13 cellular contexts compared by ENCODE assay signal in the genomic region with DNA sequence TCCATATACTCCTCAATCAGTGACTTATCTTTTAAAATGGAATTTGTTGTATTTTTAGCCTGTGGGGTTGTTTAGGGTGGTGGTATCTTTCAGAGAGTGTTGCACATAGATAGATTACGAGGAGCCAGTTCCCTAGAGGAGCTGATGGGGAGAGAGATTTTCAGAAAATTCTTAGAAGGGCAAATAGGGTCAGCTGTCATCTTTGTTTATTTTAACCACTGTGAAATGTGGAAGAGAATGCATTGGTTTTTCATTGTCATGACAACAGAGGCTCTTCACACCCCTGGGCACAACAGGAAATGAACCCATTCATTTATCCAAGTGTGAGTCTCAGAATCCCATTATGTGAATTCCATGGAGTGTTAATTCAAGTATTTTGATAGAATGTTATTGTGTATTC.
DNase-seq lines count a peak whose midpoint lies in the region; ATAC-seq and TF ChIP-seq lines count a peak whose summit lies in the region.
"Had no signal": no experiment of that assay in that cellular context is flagged by ENCODE, and none has a peak within 500 bp of the region (broad histone marks: within the 10 kb centered on the region; RNA-seq: fewer than 3 reads in every experiment).

No MANE protein-coding gene starts in this region.

- H2AFZ ChIP-seq in neural progenitor cell (replicated peaks) = no peak overlapping the region

- H3K36me3 ChIP-seq in neural progenitor cell = peaks cover 6% of the 10 kb centered on the region
- H3K36me3 ChIP-seq: HAP-1, uterus had no signal

- H3K79me2 ChIP-seq in neural progenitor cell (ENCODE audit: low read depth) = peaks cover 100% of the 10 kb centered on the region

- no peak overlapping the region for H3K9ac ChIP-seq in neural progenitor cell

- H3F3A ChIP-seq in neural progenitor cell (ENCODE audit: low read depth) = peaks cover 25% of the 10 kb centered on the region

- no peaks in the 10 kb centered on the region for H3K9me3 ChIP-seq in neural progenitor cell (ENCODE audit: low read depth)
- H3K9me3 ChIP-seq: HAP-1, uterus had no signal

- POLR2A ChIA-PET in activated CD4-positive, alpha-beta T cell treated with anti-CD3 and anti-CD28 coated beads for 36 hours (lab: Charles Lee) = no interaction called here

- H3K4me2 ChIP-seq in neural progenitor cell = no peak overlapping the region

- ATAC-seq in activated CD4-positive, alpha-beta T cell treated with anti-CD3 and anti-CD28 coated beads for 36 hours = no peak

- CTCF ChIA-PET in activated CD4-positive, alpha-beta T cell treated with anti-CD3 and anti-CD28 coated beads for 36 hours (lab: Charles Lee) = interaction anchor here (0.6 to 6.4 kb wide), 4 partner anchors 8 to 1090 kb away, joined by 3 to 27 read pairs (median 4); no protein-coding TSS in a partner anchor

- peaks cover 92% of the 10 kb centered on the region for H3K4me1 Mint-ChIP-seq in activated CD4-positive, alpha-beta T cell treated with anti-CD3 and anti-CD28 coated beads for 36 hours
- H3K4me1 Mint-ChIP-seq in activated naive CD8-positive, alpha-beta T cell treated with anti-CD3 and anti-CD28 coated beads for 36 hours = peaks cover 86% of the 10 kb centered on the region
- peaks cover 87% of the 10 kb centered on the region for H3K4me1 Mint-ChIP-seq in neural progenitor cell

- no peaks in the 10 kb centered on the region for H3K27me3 ChIP-seq in neural progenitor cell
- H3K27me3 ChIP-seq: uterus had no signal

- H3K27me3 Mint-ChIP-seq in activated CD4-positive, alpha-beta T cell treated with anti-CD3 and anti-CD28 coated beads for 36 hours = no peaks in the 10 kb centered on the region
- H3K27me3 Mint-ChIP-seq in activated naive CD8-positive, alpha-beta T cell treated with anti-CD3 and anti-CD28 coated beads for 36 hours = no peaks in the 10 kb centered on the region
- H3K27me3 Mint-ChIP-seq in neural progenitor cell (ENCODE audit: insufficient read depth, low read depth) = peaks cover 3% of the 10 kb centered on the region

- intact Hi-C loops in activated CD4-positive, alpha-beta T cell treated with anti-CD3 and anti-CD28 coated beads for 36 hours (cut with DNase I, micrococcal nuclease) = no loop called here

- peaks cover 2% of the 10 kb centered on the region for H3K9me3 Mint-ChIP-seq in activated CD4-positive, alpha-beta T cell treated with anti-CD3 and anti-CD28 coated beads for 36 hours (ENCODE audit: low read depth)
- H3K9me3 Mint-ChIP-seq in activated naive CD8-positive, alpha-beta T cell treated with anti-CD3 and anti-CD28 coated beads for 36 hours = peaks cover 12% of the 10 kb centered on the region
- H3K9me3 Mint-ChIP-seq in neural progenitor cell = peaks cover 14% of the 10 kb centered on the region

- H3K27ac Mint-ChIP-seq in activated CD4-positive, alpha-beta T cell treated with anti-CD3 and anti-CD28 coated beads for 36 hours = peak overlapping the region; percentile 91
- peak overlapping the region; percentile 91 for H3K27ac Mint-ChIP-seq in activated naive CD8-positive, alpha-beta T cell treated with anti-CD3 and anti-CD28 coated beads for 36 hours
- peak overlapping the region; percentile 43 for H3K27ac Mint-ChIP-seq in neural progenitor cell

- H3K4me3 Mint-ChIP-seq in activated CD4-positive, alpha-beta T cell treated with anti-CD3 and anti-CD28 coated beads for 36 hours = no peak overlapping the region
- no peak overlapping the region for H3K4me3 Mint-ChIP-seq in activated naive CD8-positive, alpha-beta T cell treated with anti-CD3 and anti-CD28 coated beads for 36 hours
- H3K4me3 Mint-ChIP-seq in neural progenitor cell = no peak overlapping the region

- no peak overlapping the region for H3K4me3 ChIP-seq in neural progenitor cell
- H3K4me3 ChIP-seq: HAP-1, uterus had no signal

- H3K4me1 ChIP-seq in neural progenitor cell = peaks cover 70% of the 10 kb centered on the region

- DNase-seq in activated CD4-positive, alpha-beta T cell treated with anti-CD3 and anti-CD28 coated beads for 36 hours = no peak
- no peak for DNase-seq in activated CD4-positive, alpha-beta T cell treated with anti-CD3 and anti-CD28 coated beads, Interleukin-2, amount 50 U/mL, for 4 hours
- DNase-seq in NCI-H69 (lab: John Stamatoyannopoulos, UW) (peak; percentile 25), neural progenitor cell (ENCODE audit: low spot score) (no peak), T-helper 9 cell (no peak), cerebellum (ENCODE audit: low spot score) (no peak)
- no peak for DNase-seq in activated naive CD8-positive, alpha-beta T cell treated with anti-CD3 and anti-CD28 coated beads for 36 hours
- DNase-seq in activated CD4-positive, CD25-positive, alpha-beta regulatory T cell treated with anti-CD3 and anti-CD28 coated beads, Interleukin-2, amount 50 U/mL, for 72 hours = no peak
- DNase-seq: DMS79 treated with DMSO at 0.1 percent for 48 hours; NCI-H1694; stimulated activated CD4-positive, alpha-beta T cell treated with anti-CD3 and anti-CD28 coated beads, Interleukin-12 subunit alpha, Interleukin-12 subunit beta, amount 100 ng/mL, for 4 hours; uterus had no signal

- H4K20me1 ChIP-seq in neural progenitor cell (ENCODE audit: low read depth) = peaks cover 77% of the 10 kb centered on the region

- TF ChIP-seq CTCF in neural progenitor cell (IDR thresholded peaks at IDR 0.05) = no peak

- H3K36me3 Mint-ChIP-seq in activated CD4-positive, alpha-beta T cell treated with anti-CD3 and anti-CD28 coated beads for 36 hours (ENCODE audit: low read depth) = peaks cover 31% of the 10 kb centered on the region
- H3K36me3 Mint-ChIP-seq in activated naive CD8-positive, alpha-beta T cell treated with anti-CD3 and anti-CD28 coated beads for 36 hours = peaks cover 37% of the 10 kb centered on the region
- peaks cover 14% of the 10 kb centered on the region for H3K36me3 Mint-ChIP-seq in neural progenitor cell

- no peak overlapping the region for H3K27ac ChIP-seq in neural progenitor cell
- H3K27ac ChIP-seq: uterus had no signal
